13 cellular contexts compared by ENCODE assay signal in the genomic region with DNA sequence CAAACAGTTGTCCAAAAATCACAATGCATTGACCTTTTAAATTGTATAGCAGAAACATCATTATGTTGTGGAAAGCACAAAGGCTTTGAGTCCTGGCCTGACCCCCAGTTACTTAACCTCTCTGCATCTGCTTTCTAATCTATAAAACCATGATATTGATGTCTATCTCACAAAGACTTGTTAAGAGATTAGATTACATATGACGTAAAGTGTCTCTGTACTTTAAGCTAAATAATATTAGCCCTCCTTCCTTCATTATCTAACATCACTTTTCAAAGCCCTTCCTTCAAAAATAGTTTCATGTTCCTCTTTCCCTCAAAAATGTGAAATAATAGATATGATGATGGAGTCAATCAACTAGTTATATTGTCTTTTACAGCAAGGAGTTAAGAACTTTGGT. TPM values are rescaled to one million over a fixed set of nuclear protein-coding genes. Genes with fewer than 3 reads are reported as not detected.
DNase-seq lines count a peak whose midpoint lies in the region; TF ChIP-seq lines count a peak whose summit lies in the region.
"Had no signal": no experiment of that assay in that cellular context is flagged by ENCODE, and none has a peak within 500 bp of the region (broad histone marks: within the 10 kb centered on the region; RNA-seq: fewer than 3 reads in every experiment).

No MANE protein-coding gene starts in this region.

- no peak overlapping the region for H2BK5ac ChIP-seq in trophoblast cell (ENCODE audit: low read depth, low read length, poor library complexity)

- CTCF ChIA-PET in AG04450 (lab: Charles Lee) = interaction anchor here (1.0 kb wide), 1 partner anchor 668 kb away, joined by 6 read pairs; no protein-coding TSS in a partner anchor

- no peak overlapping the region for H2BK12ac ChIP-seq in trophoblast cell (ENCODE audit: low read length)

- intact Hi-C loops in posterior cingulate gyrus (cut with DNase I) = no loop called here

- peak overlapping the region; percentile 68; the same call in 1 of the 2 replicates for H3K4me3 ChIP-seq in AG04450 (ENCODE audit: low read depth, low read length)
- H3K4me3 ChIP-seq in OCI-LY1 (ENCODE audit: low read depth, low read length, poor library complexity, severe bottlenecking) = peak overlapping the region; percentile 71
- peak overlapping the region in 2 of 4 experiments; percentile 73 to 84 for H3K4me3 ChIP-seq in fibroblast of lung (replicated peaks in 1 of 4; ENCODE audit: control extremely low read depth in 1 of 4, insufficient read depth in 1 of 4, low read depth in 3 of 4, low read length in 4 of 4)
- no peak overlapping the region for H3K4me3 ChIP-seq in trophoblast cell (ENCODE audit: low read depth, low read length)

- H3K79me2 ChIP-seq in OCI-LY1 (ENCODE audit: insufficient read depth, low read length) = peaks cover 7% of the 10 kb centered on the region; the same call in 1 of the 2 replicates
- peaks cover 67% of the 10 kb centered on the region for H3K79me2 ChIP-seq in fibroblast of lung (ENCODE audit: control insufficient read depth, insufficient read depth, low read length)
- H3K79me2 ChIP-seq in trophoblast cell (ENCODE audit: control insufficient read depth, insufficient read depth, low read length, poor library complexity) = peaks cover 7% of the 10 kb centered on the region

- H4K20me1 ChIP-seq in OCI-LY1 (ENCODE audit: insufficient read depth, low read length) = no peaks in the 10 kb centered on the region
- H4K20me1 ChIP-seq in fibroblast of lung (ENCODE audit: control insufficient read depth, extremely low read depth, insufficient read depth, low read length) = no peaks in the 10 kb centered on the region

- TF ChIP-seq CTCF in AG04450 (IDR thresholded peaks at IDR 0.05; ENCODE audit: low read depth, low read length) = no peak
- TF ChIP-seq CTCF in OCI-LY1 (IDR thresholded peaks at IDR 0.05; ENCODE audit: low read length) = no peak
- no peak for TF ChIP-seq CTCF in fibroblast of lung (conservative IDR thresholded peaks at IDR 0.05 in 1 of 2, IDR thresholded peaks at IDR 0.05 in 1 of 2; ENCODE audit: low read depth in 1 of 2, low read length in 2 of 2)

- no peak overlapping the region for H2AFZ ChIP-seq in OCI-LY1 (ENCODE audit: low read length)
- no peak overlapping the region for H2AFZ ChIP-seq in fibroblast of lung (ENCODE audit: low read length)
- H2AFZ ChIP-seq in trophoblast cell (ENCODE audit: insufficient read depth, low read length, poor library complexity) = no peak overlapping the region

- no peak overlapping the region for H3K14ac ChIP-seq in trophoblast cell (ENCODE audit: low read length)

- no peak overlapping the region for H3K4ac ChIP-seq in trophoblast cell (ENCODE audit: low read depth, low read length)

- H3K18ac ChIP-seq in trophoblast cell (ENCODE audit: low read length) = no peak overlapping the region

- no CpG with 5 or more reads among the region's 1 CpG for WGBS in trophoblast cell (ENCODE audit: extremely low coverage, insufficient coverage, insufficient read length)

- H3K23ac ChIP-seq in trophoblast cell (ENCODE audit: low read length) = no peak overlapping the region

- no peak overlapping the region for H4K91ac ChIP-seq in trophoblast cell (ENCODE audit: low read depth, low read length)

- no peak overlapping the region for H2AK5ac ChIP-seq in trophoblast cell (ENCODE audit: low read length)

- peaks cover 15% of the 10 kb centered on the region for H3K79me1 ChIP-seq in trophoblast cell (ENCODE audit: low read length)

- H3K9ac ChIP-seq in OCI-LY1 (ENCODE audit: low read length) (no peak overlapping the region), fibroblast of lung (ENCODE audit: insufficient read depth, low read length) (no peak overlapping the region), trophoblast cell (ENCODE audit: low read length) (no peak overlapping the region)

- 0 out of 2 replicates have a peak, but pooled peaks cover 3% of the 10 kb centered on the region for H3F3A ChIP-seq in OCI-LY1 (ENCODE audit: insufficient read depth, low read length)

- no peak overlapping the region for H2BK120ac ChIP-seq in trophoblast cell (ENCODE audit: insufficient read depth, low read length, poor library complexity)

- H3K36me3 ChIP-seq in OCI-LY1 (ENCODE audit: insufficient read depth, low read length) (no peaks in the 10 kb centered on the region), fibroblast of lung (ENCODE audit: control insufficient read depth, insufficient read depth, low read length) (no peaks in the 10 kb centered on the region), trophoblast cell (ENCODE audit: control insufficient read depth in 1 of 2, insufficient read depth in 2 of 2, low read length in 2 of 2) (no peaks in the 10 kb centered on the region)
- H3K36me3 ChIP-seq: BE2C had no signal

- H4K12ac ChIP-seq in trophoblast cell (ENCODE audit: low read depth, low read length) = no peak overlapping the region

- H3K9me3 ChIP-seq in AG04450 (ENCODE audit: control insufficient read depth, insufficient read depth, low read length) = no peaks in the 10 kb centered on the region
- no peaks in the 10 kb centered on the region for H3K9me3 ChIP-seq in OCI-LY1 (ENCODE audit: low read length)
- no peaks in the 10 kb centered on the region for H3K9me3 ChIP-seq in fibroblast of lung (ENCODE audit: control insufficient read depth, insufficient read depth, low read depth, low read length)
- H3K9me3 ChIP-seq in trophoblast cell (ENCODE audit: insufficient read depth, low read depth, low read length) = no peaks in the 10 kb centered on the region
- H3K9me3 ChIP-seq: BE2C had no signal

- no peaks in the 10 kb centered on the region for H3K9me2 ChIP-seq in OCI-LY1 (ENCODE audit: low read depth, low read length)

- peak overlapping the region; percentile 98 for H3K4me2 ChIP-seq in OCI-LY1 (ENCODE audit: low read length)
- H3K4me2 ChIP-seq in fibroblast of lung (ENCODE audit: extremely low read depth, insufficient read depth, low read length) = peak overlapping the region; percentile 60
- H3K4me2 ChIP-seq in trophoblast cell (ENCODE audit: low read length) = peak overlapping the region; percentile 50

- H3K27me3 ChIP-seq in AG04450 (ENCODE audit: control insufficient read depth, insufficient read depth, low read length) = no peaks in the 10 kb centered on the region
- H3K27me3 ChIP-seq in OCI-LY1 (ENCODE audit: insufficient read depth, low read length) = no peaks in the 10 kb centered on the region
- H3K27me3 ChIP-seq in fibroblast of lung (ENCODE audit: control insufficient read depth, insufficient read depth, low read length) = no peaks in the 10 kb centered on the region
- H3K27me3 ChIP-seq in trophoblast cell (ENCODE audit: insufficient read depth, low read length) = no peaks in the 10 kb centered on the region
- H3K27me3 ChIP-seq: BE2C had no signal

- no peak for DNase-seq in AG04450 (ENCODE audit: low read depth, low spot score)
- DNase-seq in fibroblast of lung (ENCODE audit: low read depth in 2 of 2) = no peak
- no peak for DNase-seq in trophoblast cell
- DNase-seq in occipital lobe (lab: John Stamatoyannopoulos, UW) = no peak
- DNase-seq in SKM-1 treated with dmso at 0.1 percent for 144 hours (lab: John Stamatoyannopoulos, UW; ENCODE audit: unreplicated experiment) = no peak
- no peak for DNase-seq in posterior cingulate gyrus
- DNase-seq in NAMALWA (ENCODE audit: low spot score) = no peak
- DNase-seq: BE2C; CD4-positive, alpha-beta memory T cell; MM.1S; NCI-H187 treated with DMSO at 0.1 percent for 48 hours; NCI-H2171 treated with DMSO at 0.1 percent for 48 hours had no signal

- H3K27ac ChIP-seq in AG04450 (ENCODE audit: low read depth, low read length) (no peak overlapping the region), OCI-LY1 (ENCODE audit: low read depth, low read length, poor library complexity, severe bottlenecking) (peak overlapping the region; percentile 42), fibroblast of lung (ENCODE audit: insufficient read depth, low read length) (no peak overlapping the region), trophoblast cell (ENCODE audit: low read depth, low read length) (no peak overlapping the region)

- H3K4me1 ChIP-seq in OCI-LY1 (ENCODE audit: insufficient read depth, low read length, severe bottlenecking) = peaks cover 43% of the 10 kb centered on the region
- H3K4me1 ChIP-seq in fibroblast of lung (ENCODE audit: control insufficient read depth, extremely low read depth, insufficient read depth, low read length) = peaks cover under 1% of the 10 kb centered on the region
- peaks cover 2 to 6% of the 10 kb centered on the region in 2 experiments for H3K4me1 ChIP-seq in trophoblast cell (ENCODE audit: control insufficient read depth in 1 of 2, insufficient read depth in 2 of 2, low read length in 2 of 2)
- H3K4me1 ChIP-seq: BE2C had no signal

- POLR2A ChIA-PET in AG04450 (lab: Yijun Ruan, JAX) = no interaction called here

- H4K8ac ChIP-seq in trophoblast cell (ENCODE audit: low read depth, low read length) = no peak overlapping the region

RNA-seq across cellular contexts. Expression of gene ADAMTS6, which starts 3.4 kb away (rescaled TPM):
- polyA plus RNA-seq in AG04450 (2011; rRNA removed) = 21.3 and 22.5 TPM in 2 replicates
- 137 and 210 TPM in 2 replicates for polyA minus RNA-seq in AG04450 (2011; rRNA and poly(A)+ RNA removed)
- total RNA-seq in fibroblast of lung = 45.2 and 48.3 TPM in 2 replicates
- polyA plus RNA-seq in fibroblast of lung = 4.1 and 7.5 TPM in 2 replicates
- polyA plus RNA-seq in fibroblast of lung (2012) = 1.8 and 4.0 TPM in 2 replicates
- polyA minus RNA-seq in fibroblast of lung (ENCODE audit: low replicate concordance) = 12.2 and 27.3 TPM in 2 replicates
- 31.5 and 32.4 TPM in 2 replicates for polyA plus RNA-seq in trophoblast cell (2013)
- total RNA-seq in occipital lobe = 17.5 TPM
